In genomic region chr4:20292739-20293138, GRCh38 we compare ENCODE assay signal across 9 cellular contexts.
"Had no signal": no experiment of that assay in that cellular context is flagged by ENCODE, and none has a peak within 500 bp of the region (broad histone marks: within the 10 kb centered on the region; RNA-seq: fewer than 3 reads in every experiment).

No MANE protein-coding gene starts in this region.

- ATAC-seq: activated CD4-positive, alpha-beta T cell treated with anti-CD3 and anti-CD28 coated beads for 36 hours; activated CD4-positive, CD25-positive, alpha-beta regulatory T cell treated with anti-CD3 and anti-CD28 coated beads, Interleukin-2, amount 50 U/mL, for 24 hours; activated CD8-positive, alpha-beta memory T cell treated with anti-CD3 and anti-CD28 coated beads, Interleukin-2, amount 10 ng/mL, durations not matched to agents 7 days and 5 days; activated CD8-positive, alpha-beta T cell treated with anti-CD3 and anti-CD28 coated beads for 36 hours; activated CD8-positive, alpha-beta T cell treated with anti-CD3 and anti-CD28 coated beads, Interleukin-2, amount 10 ng/mL, durations not matched to agents 7 days and 5 days; T-helper 17 cell; WTC11 had no signal

- H3K36me3 ChIP-seq: WERI-Rb-1 had no signal

- H3K27ac ChIP-seq: VCaP, WERI-Rb-1 had no signal
